In genomic region chr11:67476692-67477091, GRCh38 we compare ENCODE assay signal across 1 cellular context.
TF ChIP-seq lines count a peak whose summit lies in the region.

No MANE protein-coding gene starts in this region.

TF ChIP-seq in K562, 482 proteins besides CTCF, POLR2A, EP300 and RAD21:
- TF ChIP-seq RBM25 (IDR thresholded peaks at IDR 0.05; ENCODE audit: low read depth, low read length, severe bottlenecking) (peak; percentile 4), SUPT5H (IDR thresholded peaks at IDR 0.05) (0 out of 2 replicates have a peak, but pooled peaks have one; percentile 30), GABPB1 (CRISPR knock-in tag; IDR thresholded peaks at IDR 0.05) (0 out of 2 replicates have a peak, but pooled peaks have one; percentile 11), NFYB (IDR thresholded peaks at IDR 0.05; ENCODE audit: extremely low read depth, insufficient read length) (peak; percentile 68), CC2D1A (IDR thresholded peaks at IDR 0.05) (peak; percentile 93), ZNF316 (IDR thresholded peaks at IDR 0.05) (peak; percentile 38; the same call in 1 of the 2 replicates), TBP (optimal IDR thresholded peaks at IDR 0.05; ENCODE audit: low read depth, low read length) (peak; percentile 39), MTA3 (IDR thresholded peaks at IDR 0.05; ENCODE audit: borderline replicate concordance) (peak; percentile 65; the same call in 1 of the 2 replicates), ZBTB5 (IDR thresholded peaks at IDR 0.05) (peak; percentile 84)
TF ChIP-seq in K562: peak in this region for 9; not testable (repeated sequence) for 473.
